8 cellular contexts compared by ENCODE assay signal in genomic region chr5:80399553-80400239, GRCh38. TPM values are rescaled to one million over a fixed set of nuclear protein-coding genes. Genes with fewer than 3 reads are reported as not detected.
A peak's percentile ranks its signal among the peaks of the same experiment; 100 is the strongest.
DNase-seq lines count a peak whose midpoint lies in the region; ATAC-seq, FAIRE-seq and TF ChIP-seq lines count a peak whose summit lies in the region.

No MANE protein-coding gene starts in this region.

- no peak for TF ChIP-seq RAD21 in K562 (CRISPR knock-in tag; conservative IDR thresholded peaks at IDR 0.05 in 1 of 2, IDR thresholded peaks at IDR 0.05 in 1 of 2)

- POLR2A ChIA-PET in K562 (lab: Yijun Ruan, JAX): no interaction called here

- no peak overlapping the region for H3K27ac Mint-ChIP-seq in CD4-positive, CD25-positive, alpha-beta regulatory T cell

- 8% methylated on average over 1 of the region's 1 CpG for WGBS in K562 (ENCODE audit: insufficient coverage, low coverage, missing lambda C conversion rate)

- peaks cover 0 to 4% (median under 1%) of the 10 kb centered on the region in 4 donors for H3K4me1 Mint-ChIP-seq in CD4-positive, CD25-positive, alpha-beta regulatory T cell

- peak; percentile 23; the same call in 1 of the 2 replicates for TF ChIP-seq EP300 in K562 (IDR thresholded peaks at IDR 0.05; ENCODE audit: low read length)

- H3K9me3 ChIP-seq in CD4-positive, CD25-positive, alpha-beta regulatory T cell (ENCODE audit: control insufficient read depth in 2 of 2, low read length in 2 of 2): no peaks in the 10 kb centered on the region
- no peaks in the 10 kb centered on the region for H3K9me3 ChIP-seq in K562 (replicated peaks; ENCODE audit: control insufficient read depth, insufficient read depth, low read depth, low read length)

- no peak for TF ChIP-seq POLR2A in K562 (conservative IDR thresholded peaks at IDR 0.05)

- H3K4me1 ChIP-seq in CD4-positive, CD25-positive, alpha-beta regulatory T cell (ENCODE audit: control insufficient read depth, insufficient read depth, low read length, poor library complexity, severe bottlenecking): no peaks in the 10 kb centered on the region
- H3K4me1 ChIP-seq in K562 (replicated peaks in 1 of 2; ENCODE audit: control insufficient read depth in 2 of 2, insufficient read depth in 2 of 2, low read length in 2 of 2): peaks cover 0 to 3% of the 10 kb centered on the region in 2 experiments; a peak in 2 of 5 replicates

- no peaks in the 10 kb centered on the region for H4K20me1 ChIP-seq in K562 (replicated peaks; ENCODE audit: control insufficient read depth, insufficient read depth, low read length)

- peak overlapping the region; percentile 69 for H2AFZ ChIP-seq in K562 (ENCODE audit: low read depth, low read length)

- in situ Hi-C loops in K562 (cut with MboI): loop anchor here (25.0 kb wide), 1 partner anchor 1887 kb away; no protein-coding TSS in a partner anchor

- DNase-seq in CD4-positive, CD25-positive, alpha-beta regulatory T cell: peak in 1 of 3 donors; percentile 16
- DNase-seq in GM20000 (ENCODE audit: low spot score): peak; percentile 32
- peak in 3 of 4 experiments; percentile 11 to 12 (median 11) for DNase-seq in K562 (ENCODE audit: extremely low read depth in 1 of 4, low spot score in 3 of 4)
- DNase-seq in renal cortical epithelial cell (ENCODE audit: low read depth): peak; percentile 42
- DNase-seq in amygdala (lab: John Stamatoyannopoulos, UW): no peak
- DNase-seq in stimulated activated naive CD4-positive, alpha-beta T cell (lab: John Stamatoyannopoulos, UW): no peak
- no peak for DNase-seq in NCI-H1930 (lab: John Stamatoyannopoulos, UW)

- no peaks in the 10 kb centered on the region for H3K36me3 Mint-ChIP-seq in CD4-positive, CD25-positive, alpha-beta regulatory T cell

- H3K27ac ChIP-seq in CD4-positive, CD25-positive, alpha-beta regulatory T cell (ENCODE audit: insufficient read depth, low read length, poor library complexity, severe bottlenecking): no peak overlapping the region
- H3K27ac ChIP-seq in K562 (ENCODE audit: extremely low read depth, low read depth, low read length): no peak overlapping the region; the same call in 2 of the 3 replicates

- peak overlapping the region; percentile 3; the same call in 1 of the 2 replicates for H3K4me2 ChIP-seq in K562 (ENCODE audit: insufficient read depth, low read length)

- H3K4me3 Mint-ChIP-seq in CD4-positive, CD25-positive, alpha-beta regulatory T cell: no peak overlapping the region

- CTCF ChIA-PET in K562 (lab: Yijun Ruan, JAX; ENCODE audit: low intra/inter-chr PET ratio): no interaction called here

- peaks cover 4% of the 10 kb centered on the region for H3K27me3 Mint-ChIP-seq in CD4-positive, CD25-positive, alpha-beta regulatory T cell

- H3K36me3 ChIP-seq in CD4-positive, CD25-positive, alpha-beta regulatory T cell (ENCODE audit: control insufficient read depth, insufficient read depth, low read length): no peaks in the 10 kb centered on the region
- H3K36me3 ChIP-seq in K562 (ENCODE audit: control insufficient read depth, insufficient read depth, low read length): no peaks in the 10 kb centered on the region

- no TSS peak for BruUV-seq in K562 (replicated peaks; lab: Mats Ljungman, UMichigan)

- no peaks in the 10 kb centered on the region for H3K79me2 ChIP-seq in K562 (ENCODE audit: control insufficient read depth, insufficient read depth, low read length)

- no peak overlapping the region for H3K9ac ChIP-seq in K562 (ENCODE audit: insufficient read depth in 1 of 2, low read depth in 2 of 2, low read length in 2 of 2)

- FAIRE-seq in K562 (lab: Jason Lieb, UNC): no peak

- no peak for TF ChIP-seq CTCF in GM20000 (IDR thresholded peaks at IDR 0.05; ENCODE audit: extremely low read depth, missing control alignments)
- no peak for TF ChIP-seq CTCF in K562 (IDR thresholded peaks at IDR 0.05 in 2 of 3, conservative IDR thresholded peaks at IDR 0.05 in 1 of 3; ENCODE audit: insufficient read depth in 2 of 3, low read depth in 1 of 3, low read length in 3 of 3)

- H3K9me3 Mint-ChIP-seq in CD4-positive, CD25-positive, alpha-beta regulatory T cell: peaks cover 0 to 3% (median 0%) of the 10 kb centered on the region in 7 donors

- H3K27me3 ChIP-seq in CD4-positive, CD25-positive, alpha-beta regulatory T cell (ENCODE audit: control insufficient read depth, insufficient read depth, low read length): peaks cover 5% of the 10 kb centered on the region
- no peaks in the 10 kb centered on the region for H3K27me3 ChIP-seq in K562 (ENCODE audit: control insufficient read depth in 2 of 2, insufficient read depth in 2 of 2, low read length in 2 of 2)

- intact Hi-C loops in K562 (cut with micrococcal nuclease): no loop called here

- H3K9me1 ChIP-seq in K562 (ENCODE audit: control insufficient read depth, insufficient read depth, low read length): no peaks in the 10 kb centered on the region

- H3K4me3 ChIP-seq in CD4-positive, CD25-positive, alpha-beta regulatory T cell (ENCODE audit: low read depth, low read length): no peak overlapping the region
- H3K4me3 ChIP-seq in K562: no peak overlapping the region

- peak; percentile 55 to 60 for ATAC-seq in CD4-positive, CD25-positive, alpha-beta regulatory T cell (ENCODE audit: low read depth in 2 of 2)
- ATAC-seq in HG03521 (IDR thresholded peaks at IDR 0.05; ENCODE audit: unreplicated experiment): peak; percentile 79
- peak; percentile 82 for ATAC-seq in K562

TF ChIP-seq in K562, 482 proteins besides CTCF, POLR2A, EP300 and RAD21 (continues in another document):
- peak; percentile 88 for TF ChIP-seq ATF4 (CRISPR knock-in tag; IDR thresholded peaks at IDR 0.05)
- TF ChIP-seq CEBPB (tag; IDR thresholded peaks at IDR 0.05): peak; percentile 99
- peak; percentile 24; the same call in 1 of the 2 replicates for TF ChIP-seq SMARCA4 (IDR thresholded peaks at IDR 0.05)
- no peak for TF ChIP-seq NR4A1 (CRISPR knock-in tag; IDR thresholded peaks at IDR 0.05)
- no peak for TF ChIP-seq NR4A1 (tag; IDR thresholded peaks at IDR 0.05)
- TF ChIP-seq RAD51 (IDR thresholded peaks at IDR 0.05; ENCODE audit: borderline replicate concordance, low read depth): peak; percentile 74
- peak; percentile 23; the same call in 1 of the 2 replicates for TF ChIP-seq CXXC5 (CRISPR knock-in tag; IDR thresholded peaks at IDR 0.05)
- TF ChIP-seq LEF1 (IDR thresholded peaks at IDR 0.05): peak; percentile 46; the same call in 1 of the 2 replicates
- TF ChIP-seq SMAD4 (CRISPR knock-in tag; conservative IDR thresholded peaks at IDR 0.05): 0 out of 2 replicates have a peak, but pooled peaks have one; percentile 30
- TF ChIP-seq PRPF4 (IDR thresholded peaks at IDR 0.05; ENCODE audit: insufficient read depth, low read depth, low read length, poor library complexity, severe bottlenecking): no peak
- TF ChIP-seq FOSL1 (tag; conservative IDR thresholded peaks at IDR 0.05): peak; percentile 70
- no peak for TF ChIP-seq ZFPM2 (CRISPR knock-in tag; IDR thresholded peaks at IDR 0.05)
- TF ChIP-seq ZNF175 (CRISPR knock-in tag; IDR thresholded peaks at IDR 0.05; ENCODE audit: low read depth): peak; percentile 82
- TF ChIP-seq POLR2H (tag; IDR thresholded peaks at IDR 0.05; ENCODE audit: low read depth): peak; percentile 58
- peak; percentile 17; the same call in 1 of the 2 replicates for TF ChIP-seq ZNF395 (CRISPR knock-in tag; IDR thresholded peaks at IDR 0.05)

RNA-seq across cellular contexts. Expression of gene ZFYVE16, which starts 8.2 kb away (rescaled TPM):
- 15.5 TPM for total RNA-seq in CD4-positive, CD25-positive, alpha-beta regulatory T cell
- polyA plus RNA-seq in CD4-positive, CD25-positive, alpha-beta regulatory T cell: 1 to 10 TPM; 2.3 to 4.1 (median 3.4) TPM
- total RNA-seq in K562 (2011; cell fraction: chromatin; rRNA removed; ENCODE audit: low replicate concordance): 19.2 and 86.7 TPM in 2 replicates
- 7.7 and 12.1 TPM in 2 replicates for total RNA-seq in K562 (2011; cell fraction: nucleolus; rRNA removed)
- total RNA-seq in K562 (2011; cell fraction: nucleoplasm; rRNA removed): 33.4 and 45.9 TPM in 2 replicates
- total RNA-seq in K562 (2014; rRNA removed) (7.4 TPM in 2 replicates), K562 (2014; rRNA removed; fragmentation: Illumina TruSeq; extraction: Trizol) (18.8 and 20.1 TPM in 2 replicates), K562 (2015; rRNA removed; fragmentation: Illumina TruSeq; extraction: Trizol) (16.1 and 17.8 TPM in 2 replicates), K562 (2021) (18.9 and 22.0 TPM in 2 replicates), renal cortical epithelial cell (23.1 and 69.6 TPM in 2 replicates)
- polyA plus RNA-seq in K562 (2011; rRNA removed) (10.4 and 12.5 TPM in 2 replicates), K562 (2014; fragmentation: Illumina TruSeq; extraction: Trizol) (10.8 and 12.1 TPM in 2 replicates), K562 (2014; fragmentation: Nextera tagmentation; extraction: Ambion mirVana) (1 to 10 TPM; 6.0 to 8.4 TPM), K562 (2014; rRNA removed) (8.7 and 13.4 TPM in 2 replicates)
- polyA plus RNA-seq in K562 (2011; cell fraction: cytosol; rRNA removed): 0.91 and 3.9 TPM in 2 replicates
- polyA plus RNA-seq in K562 (2011; cell fraction: nucleus; rRNA removed): 6.1 and 9.4 TPM in 2 replicates
- 9.7 and 14.9 TPM in 2 replicates for polyA plus RNA-seq in K562 (2012)
- polyA minus RNA-seq in K562 (2011; rRNA and poly(A)+ RNA removed): 25.6 and 37.8 TPM in 2 replicates
- 8.0 and 9.0 TPM in 2 replicates for polyA minus RNA-seq in K562 (2011; cell fraction: cytosol; rRNA and poly(A)+ RNA removed)
- 12.7 and 31.8 TPM in 2 replicates for polyA minus RNA-seq in K562 (2011; cell fraction: nucleus; rRNA and poly(A)+ RNA removed)

Comparison
In these comparisons a context has a peak if more than half of its experiments do, and no peak if none do; other contexts are left out.
1. DNase-seq: peak in GM20000 (single experiment), K562 (3 of 4) and renal cortical epithelial cell (single experiment); none in amygdala (0 of 56), stimulated activated naive CD4-positive, alpha-beta T cell (0 of 6) and NCI-H1930 (0 of 2).
2. Peak in every context shown above with its lines, with median percentiles within 50 percentile points of each other: ATAC-seq.